In the genomic region with DNA sequence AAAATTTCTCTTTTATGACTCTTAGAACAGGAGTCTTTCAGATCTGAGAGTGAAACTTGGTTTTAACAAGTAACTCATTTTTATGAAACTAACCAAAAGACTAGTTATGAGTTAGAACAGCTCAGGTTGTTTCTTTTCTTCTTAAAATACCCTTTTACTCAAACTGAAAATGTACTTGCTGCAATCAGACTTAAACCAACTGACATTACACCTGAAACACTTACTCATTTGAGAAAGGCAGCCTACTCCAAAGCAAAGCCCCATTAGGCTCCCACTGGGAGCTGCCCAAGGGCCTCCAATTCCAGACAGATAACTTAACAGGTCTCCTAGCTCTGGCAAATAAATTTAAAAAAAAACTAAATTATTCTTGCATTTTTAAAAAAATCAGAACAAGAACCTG, we compare ENCODE assay signal across 9 cellular contexts. TPM values are rescaled to one million over a fixed set of nuclear protein-coding genes. Genes with fewer than 3 reads are reported as not detected.
A peak's percentile ranks its signal among the peaks of the same experiment; 100 is the strongest.
DNase-seq lines count a peak whose midpoint lies in the region; ATAC-seq lines count a peak whose summit lies in the region.
"Had no signal": no experiment of that assay in that cellular context is flagged by ENCODE, and none has a peak within 500 bp of the region (broad histone marks: within the 10 kb centered on the region; RNA-seq: fewer than 3 reads in every experiment).

No MANE protein-coding gene starts in this region.

- peak overlapping the region; percentile 93 for H3K4me3 Mint-ChIP-seq in activated CD4-positive, alpha-beta T cell treated with anti-CD3 and anti-CD28 coated beads, Interleukin-2, amount 10 ng/mL, durations not matched to agents 24 days and 14 days
- peak overlapping the region; percentile 96 for H3K4me3 Mint-ChIP-seq in activated naive CD8-positive, alpha-beta T cell treated with anti-CD3 and anti-CD28 coated beads for 36 hours
- peak overlapping the region; percentile 93 to 99 (median 98) for H3K4me3 Mint-ChIP-seq in naive B cell

- H3K27ac ChIP-seq in caudate nucleus (ENCODE audit: low read depth, low read length), result no peak overlapping the region
- H3K27ac ChIP-seq: C4-2B had no signal

- DNase-seq in activated CD4-positive, alpha-beta T cell treated with anti-CD3 and anti-CD28 coated beads, Interleukin-2, amount 10 ng/mL, durations not matched to agents 24 days and 14 days, result peak; percentile 75
- no peak for DNase-seq in activated CD4-positive, alpha-beta T cell treated with anti-CD3 and anti-CD28 coated beads, Interleukin-2, amount 50 U/mL, for 4 hours
- DNase-seq in activated naive CD8-positive, alpha-beta T cell treated with anti-CD3 and anti-CD28 coated beads for 36 hours, result peak; percentile 30
- DNase-seq in naive B cell, result no peak
- no peak for DNase-seq in caudate nucleus (lab: John Stamatoyannopoulos, UW)
- DNase-seq in RPMI8226, result no peak
- DNase-seq in DMS114 treated with DMSO at 0.1 percent for 48 hours (lab: John Stamatoyannopoulos, UW; ENCODE audit: unreplicated experiment), result no peak

- no peaks in the 10 kb centered on the region for H3K27me3 Mint-ChIP-seq in activated CD4-positive, alpha-beta T cell treated with anti-CD3 and anti-CD28 coated beads, Interleukin-2, amount 10 ng/mL, durations not matched to agents 24 days and 14 days
- H3K27me3 Mint-ChIP-seq in activated naive CD8-positive, alpha-beta T cell treated with anti-CD3 and anti-CD28 coated beads for 36 hours, result no peaks in the 10 kb centered on the region
- H3K27me3 Mint-ChIP-seq in naive B cell, result no peaks in the 10 kb centered on the region

- intact Hi-C loops in activated CD4-positive, alpha-beta T cell treated with anti-CD3 and anti-CD28 coated beads, Interleukin-2, amount 10 ng/mL, durations not matched to agents 24 days and 14 days (cut with micrococcal nuclease), result loop anchor here (1.0 to 10.0 kb wide), 18 partner anchors 10 to 886 kb away; no protein-coding TSS in a partner anchor

- H3K9me3 Mint-ChIP-seq in activated CD4-positive, alpha-beta T cell treated with anti-CD3 and anti-CD28 coated beads, Interleukin-2, amount 10 ng/mL, durations not matched to agents 24 days and 14 days, result peaks cover 3% of the 10 kb centered on the region
- peaks cover 6% of the 10 kb centered on the region for H3K9me3 Mint-ChIP-seq in activated naive CD8-positive, alpha-beta T cell treated with anti-CD3 and anti-CD28 coated beads for 36 hours
- peaks cover 0 to 2% (median 0%) of the 10 kb centered on the region in 7 donors for H3K9me3 Mint-ChIP-seq in naive B cell

- ATAC-seq in HG03097 (IDR thresholded peaks at IDR 0.05; ENCODE audit: low FRiP score, unreplicated experiment), result peak; percentile 31
- no peak for ATAC-seq in naive B cell (ENCODE audit: low read depth in 2 of 2)

- peak overlapping the region; percentile 98 for H3K27ac Mint-ChIP-seq in activated CD4-positive, alpha-beta T cell treated with anti-CD3 and anti-CD28 coated beads, Interleukin-2, amount 10 ng/mL, durations not matched to agents 24 days and 14 days
- H3K27ac Mint-ChIP-seq in activated naive CD8-positive, alpha-beta T cell treated with anti-CD3 and anti-CD28 coated beads for 36 hours, result peak overlapping the region; percentile 99
- peak overlapping the region; percentile 64 to 99 (median 74) for H3K27ac Mint-ChIP-seq in naive B cell

- H3K4me1 Mint-ChIP-seq in activated CD4-positive, alpha-beta T cell treated with anti-CD3 and anti-CD28 coated beads, Interleukin-2, amount 10 ng/mL, durations not matched to agents 24 days and 14 days, result peaks cover 47% of the 10 kb centered on the region
- peaks cover 49% of the 10 kb centered on the region for H3K4me1 Mint-ChIP-seq in activated naive CD8-positive, alpha-beta T cell treated with anti-CD3 and anti-CD28 coated beads for 36 hours
- H3K4me1 Mint-ChIP-seq in naive B cell, result peaks cover 41 to 69% (median 66%) of the 10 kb centered on the region in 3 donors

- H3K36me3 Mint-ChIP-seq in activated CD4-positive, alpha-beta T cell treated with anti-CD3 and anti-CD28 coated beads, Interleukin-2, amount 10 ng/mL, durations not matched to agents 24 days and 14 days (ENCODE audit: low read depth), result peaks cover 36% of the 10 kb centered on the region
- peaks cover 39% of the 10 kb centered on the region for H3K36me3 Mint-ChIP-seq in activated naive CD8-positive, alpha-beta T cell treated with anti-CD3 and anti-CD28 coated beads for 36 hours
- peaks cover 9 to 11% of the 10 kb centered on the region in 2 donors for H3K36me3 Mint-ChIP-seq in naive B cell

RNA-seq across cellular contexts. Expression of a gene that starts 3.6 kb away (rescaled TPM):
- 38.1 and 39.6 TPM in 2 replicates for total RNA-seq in activated CD4-positive, alpha-beta T cell treated with anti-CD3 and anti-CD28 coated beads, Interleukin-2, amount 10 ng/mL, durations not matched to agents 24 days and 14 days
- 10 to 100 TPM; 38.4 to 38.7 TPM for total RNA-seq in activated naive CD8-positive, alpha-beta T cell treated with anti-CD3 and anti-CD28 coated beads for 36 hours
- 100 to 1,000 TPM in 5 of 6 donors, 10 to 100 TPM in 1; 70.3 to 174 (median 117) TPM for polyA plus RNA-seq in naive B cell (ENCODE audit: low read depth in 6 of 6)

Comparison
In these comparisons a context has a peak if more than half of its experiments do, and no peak if none do; other contexts are left out.
1. DNase-seq: peak in activated CD4-positive, alpha-beta T cell treated with anti-CD3 and anti-CD28 coated beads, Interleukin-2, amount 10 ng/mL, durations not matched to agents 24 days and 14 days (single experiment) and activated naive CD8-positive, alpha-beta T cell treated with anti-CD3 and anti-CD28 coated beads for 36 hours (single experiment); none in activated CD4-positive, alpha-beta T cell treated with anti-CD3 and anti-CD28 coated beads, Interleukin-2, amount 50 U/mL, for 4 hours (0 of 2), naive B cell (single experiment), caudate nucleus (0 of 61), RPMI8226 (single experiment) and DMS114 treated with DMSO at 0.1 percent for 48 hours (single experiment).
2. Peak in every context shown above with its lines, with median percentiles within 50 percentile points of each other: H3K27ac Mint-ChIP-seq and H3K4me3 Mint-ChIP-seq.